ENCODE assay signal across 22 cellular contexts in the genomic region with DNA sequence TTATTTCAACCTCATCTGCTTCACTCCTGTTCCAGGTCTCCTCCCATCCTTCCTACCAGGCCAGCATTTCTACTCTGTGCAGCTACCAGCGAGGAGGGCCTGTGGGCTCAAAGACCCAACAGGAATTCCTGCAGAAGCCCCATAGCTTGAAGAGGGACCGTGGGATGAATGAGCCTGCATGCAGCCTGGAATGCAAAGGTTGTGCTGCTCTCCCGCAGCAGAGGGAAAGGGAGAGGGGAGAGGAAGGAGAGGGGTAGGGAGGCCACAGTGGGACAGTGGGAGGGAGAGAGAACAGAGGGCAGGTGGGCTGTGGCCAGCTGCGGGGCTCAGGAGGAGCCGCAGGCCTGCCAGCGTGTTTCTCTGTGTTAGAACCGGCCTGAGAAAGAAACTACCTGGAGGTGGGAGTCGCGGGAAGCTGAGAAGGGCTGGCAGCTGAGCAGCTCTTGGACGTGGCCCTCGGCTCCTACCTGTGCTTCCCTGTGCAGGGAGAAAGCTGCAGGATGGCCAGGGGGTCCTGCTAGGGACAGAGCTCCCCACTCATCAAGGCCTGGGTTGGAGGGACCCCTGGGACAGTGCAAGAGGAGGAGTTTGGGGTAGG.
A peak's percentile ranks its signal among the peaks of the same experiment; 100 is the strongest.
DNase-seq lines count a peak whose midpoint lies in the region; ATAC-seq and TF ChIP-seq lines count a peak whose summit lies in the region.
"Had no signal": no experiment of that assay in that cellular context is flagged by ENCODE, and none has a peak within 500 bp of the region (broad histone marks: within the 10 kb centered on the region; RNA-seq: fewer than 3 reads in every experiment).

No MANE protein-coding gene starts in this region.

- H4K91ac ChIP-seq in H9 (ENCODE audit: insufficient read length, low read depth, low read length), result no peak overlapping the region

- H3K36me3 ChIP-seq in GM23338 (ENCODE audit: insufficient read depth), result no peaks in the 10 kb centered on the region
- H3K36me3 ChIP-seq in neural progenitor cell, result no peaks in the 10 kb centered on the region
- H3K36me3 ChIP-seq: MG63 had no signal

- H4K5ac ChIP-seq in H9 (ENCODE audit: insufficient read length, low read depth, low read length), result no peak overlapping the region

- no peak overlapping the region for H3K23ac ChIP-seq in H9 (ENCODE audit: insufficient read length, low read depth, low read length)

- H3K27ac Mint-ChIP-seq in GM23338 (no peak overlapping the region; the same call in 1 of the 2 replicates), H9 (peak overlapping the region in 1 of 3 experiments; percentile 89; a peak in 3 of 7 replicates), neural progenitor cell (peak overlapping the region; percentile 36)
- no peak overlapping the region for H3K27ac Mint-ChIP-seq in activated CD4-positive, alpha-beta memory T cell treated with anti-CD3 and anti-CD28 coated beads for 36 hours

- DNase-seq in GM23338 (ENCODE audit: low spot score) (peak; percentile 61), H9 (peak; percentile 48), iPS-NIHi11 (ENCODE audit: low spot score) (peak; percentile 74), neural progenitor cell (ENCODE audit: low spot score) (peak; percentile 65)
- no peak for DNase-seq in stimulated activated CD4-positive, alpha-beta T cell treated with anti-CD3 and anti-CD28 coated beads, Interleukin-4, amount 100 ng/mL, for 1 hour
- DNase-seq in activated CD4-positive, alpha-beta memory T cell treated with anti-CD3 and anti-CD28 coated beads for 36 hours, result no peak
- DNase-seq in stimulated activated naive CD8-positive, alpha-beta T cell treated with anti-CD3 and anti-CD28 coated beads, Interleukin-15, Interleukin-2, amounts not matched to agents 100 U/mL and 50 U/mL, for 24 hours, result no peak
- DNase-seq: AML-193; GOT3; Kasumi-1; MG63; NCI-H1092 treated with DMSO at 0.1 percent for 48 hours; NCI-H146; NCI-H2029 treated with DMSO at 0.1 percent for 48 hours; NCI-H446 treated with DMSO at 0.1 percent for 48 hours; NCI-H69; NK-92 treated with Interleukin-12 subunit alpha and Interleukin-12 subunit beta, amount 100 ng/mL, for 24 hours; SW 1271 had no signal

- H2BK120ac ChIP-seq in H9 (ENCODE audit: low read depth, low read length, poor library complexity, severe bottlenecking), result no peak overlapping the region

- ATAC-seq in GM23338 (peak; percentile 89), GM18519 (IDR thresholded peaks at IDR 0.05; ENCODE audit: low FRiP score, unreplicated experiment) (no peak)
- ATAC-seq in stimulated activated naive CD8-positive, alpha-beta T cell treated with anti-CD3 and anti-CD28 coated beads, Interleukin-15, Interleukin-2, amounts not matched to agents 100 U/mL and 50 U/mL, for 24 hours, result no peak
- ATAC-seq: GM12878, Right ventricle myocardium inferior had no signal

- no peak overlapping the region for H3K56ac ChIP-seq in H9 (ENCODE audit: insufficient read length, low read depth, low read length)

- CTCF ChIA-PET in activated CD4-positive, alpha-beta memory T cell treated with anti-CD3 and anti-CD28 coated beads for 36 hours (lab: Charles Lee), result no interaction called here

- H4K8ac ChIP-seq in H9 (replicated peaks; ENCODE audit: insufficient read length, low read depth, low read length), result no peak overlapping the region

- H3K9ac ChIP-seq in H9 (ENCODE audit: extremely low read depth, insufficient read length, low read length), result no peak overlapping the region
- H3K9ac ChIP-seq in neural progenitor cell, result no peak overlapping the region

- H3K4me2 ChIP-seq in GM23338 (no peak overlapping the region), H9 (ENCODE audit: insufficient read depth, insufficient read length, low read length) (no peak overlapping the region), neural progenitor cell (peak overlapping the region; percentile 39)

- H3T11ph ChIP-seq in H9 (ENCODE audit: low read length), result no peak overlapping the region

- no peaks in the 10 kb centered on the region for H3K9me2 ChIP-seq in GM23338 (ENCODE audit: insufficient read depth)

- H2BK12ac ChIP-seq in H9 (ENCODE audit: insufficient read length, low read depth, low read length), result no peak overlapping the region

- H3K27ac ChIP-seq in GM23338 (ENCODE audit: low read depth) (no peak overlapping the region), H9 (ENCODE audit: insufficient read length, low read depth, low read length) (no peak overlapping the region), neural progenitor cell (no peak overlapping the region)
- H3K27ac ChIP-seq: C4-2B had no signal

- H2BK15ac ChIP-seq in H9 (ENCODE audit: low read depth, low read length), result no peak overlapping the region

- peaks cover 30% of the 10 kb centered on the region for H3K4me1 Mint-ChIP-seq in GM23338
- peaks cover 23 to 39% of the 10 kb centered on the region in 2 experiments for H3K4me1 Mint-ChIP-seq in H9
- peaks cover 31% of the 10 kb centered on the region for H3K4me1 Mint-ChIP-seq in neural progenitor cell
- H3K4me1 Mint-ChIP-seq in activated CD4-positive, alpha-beta memory T cell treated with anti-CD3 and anti-CD28 coated beads for 36 hours (ENCODE audit: low read depth), result no peaks in the 10 kb centered on the region

- no peaks in the 10 kb centered on the region for H3K79me1 ChIP-seq in H9 (ENCODE audit: insufficient read depth, low read depth, low read length, poor library complexity, severe bottlenecking)

- no peak overlapping the region for H2AK5ac ChIP-seq in H9 (ENCODE audit: insufficient read length, low read length)

- no peaks in the 10 kb centered on the region for H3K23me2 ChIP-seq in H9 (ENCODE audit: insufficient read length, low read depth, low read length, poor library complexity, severe bottlenecking)

- H3K4ac ChIP-seq in H9 (ENCODE audit: low read depth, low read length), result no peak overlapping the region

- H3F3A ChIP-seq in GM23338 (replicated peaks; ENCODE audit: low read depth) (no peaks in the 10 kb centered on the region), neural progenitor cell (ENCODE audit: low read depth) (peaks cover 14% of the 10 kb centered on the region)

- POLR2A ChIA-PET in activated CD4-positive, alpha-beta memory T cell treated with anti-CD3 and anti-CD28 coated beads for 36 hours (lab: Charles Lee), result no interaction called here

- no peak overlapping the region for H2BK5ac ChIP-seq in H9 (ENCODE audit: insufficient read length, low read length)

- H3K4me3 Mint-ChIP-seq in GM23338 (no peak overlapping the region), H9 (no peak overlapping the region), neural progenitor cell (no peak overlapping the region)
- H3K4me3 Mint-ChIP-seq in activated CD4-positive, alpha-beta memory T cell treated with anti-CD3 and anti-CD28 coated beads for 36 hours, result no peak overlapping the region

- H2AFZ ChIP-seq in GM23338, result peak overlapping the region; percentile 73; the same call in 1 of the 2 replicates
- H2AFZ ChIP-seq in H9 (ENCODE audit: low read length), result no peak overlapping the region
- H2AFZ ChIP-seq in neural progenitor cell (replicated peaks), result peak overlapping the region; percentile 89

- H3K4me1 ChIP-seq in GM23338 (ENCODE audit: insufficient read depth) (no peaks in the 10 kb centered on the region), H9 (ENCODE audit: insufficient read depth, low read length) (peaks cover 4% of the 10 kb centered on the region), neural progenitor cell (peaks cover 18% of the 10 kb centered on the region)

- no peak for TF ChIP-seq CTCF in GM23338 (conservative IDR thresholded peaks at IDR 0.05; ENCODE audit: low read depth in 2 of 2)
- no peak for TF ChIP-seq CTCF in H9 (conservative IDR thresholded peaks at IDR 0.05)
- no peak for TF ChIP-seq CTCF in neural progenitor cell (IDR thresholded peaks at IDR 0.05)

- H3K18ac ChIP-seq in H9 (ENCODE audit: insufficient read length, low read depth, low read length), result no peak overlapping the region

- WGBS in H9 (ENCODE audit: extremely low coverage, insufficient read length, low lambda C conversion rate), result no CpG with 5 or more reads among the region's 11 CpGs

- peaks cover 2% of the 10 kb centered on the region; the same call in 1 of the 3 replicates for H3K9me3 Mint-ChIP-seq in GM23338
- H3K9me3 Mint-ChIP-seq in H9, result no peaks in the 10 kb centered on the region; a peak in 1 of 5 replicates
- H3K9me3 Mint-ChIP-seq in neural progenitor cell, result no peaks in the 10 kb centered on the region
- H3K9me3 Mint-ChIP-seq in activated CD4-positive, alpha-beta memory T cell treated with anti-CD3 and anti-CD28 coated beads for 36 hours, result peaks cover 4% of the 10 kb centered on the region

- 0 out of 2 replicates have a peak overlapping the region, but pooled peaks have one; percentile 16 for H3K14ac ChIP-seq in H9 (ENCODE audit: insufficient read depth, low read length)

- H3K36me3 Mint-ChIP-seq in GM23338 (ENCODE audit: low read depth) (no peaks in the 10 kb centered on the region), H9 (ENCODE audit: insufficient read depth in 1 of 3, low read depth in 3 of 3) (no peaks in the 10 kb centered on the region), neural progenitor cell (no peaks in the 10 kb centered on the region)
- H3K36me3 Mint-ChIP-seq in activated CD4-positive, alpha-beta memory T cell treated with anti-CD3 and anti-CD28 coated beads for 36 hours, result no peaks in the 10 kb centered on the region

- H3K79me2 ChIP-seq in GM23338 (replicated peaks; ENCODE audit: insufficient read depth), result no peaks in the 10 kb centered on the region
- H3K79me2 ChIP-seq in H9 (ENCODE audit: insufficient read depth, low read length), result no peaks in the 10 kb centered on the region
- H3K79me2 ChIP-seq in neural progenitor cell (ENCODE audit: low read depth), result no peaks in the 10 kb centered on the region

- H3K4me3 ChIP-seq in GM23338 (no peak overlapping the region), neural progenitor cell (no peak overlapping the region)
- H3K4me3 ChIP-seq: GM12878, MG63 had no signal

- intact Hi-C loops in activated CD4-positive, alpha-beta memory T cell treated with anti-CD3 and anti-CD28 coated beads for 36 hours (cut with micrococcal nuclease), result no loop called here

- no peak overlapping the region for H2BK20ac ChIP-seq in H9 (ENCODE audit: low read depth, low read length, poor library complexity, severe bottlenecking)

- H3K9me3 ChIP-seq in H9 (ENCODE audit: control insufficient read depth, low read depth, low read length) (no peaks in the 10 kb centered on the region), neural progenitor cell (ENCODE audit: low read depth) (no peaks in the 10 kb centered on the region)
- H3K9me3 ChIP-seq: MG63 had no signal

- H3K27me3 Mint-ChIP-seq in GM23338 (ENCODE audit: insufficient read depth, low read depth, poor library complexity) (peaks cover 8% of the 10 kb centered on the region), H9 (ENCODE audit: low read depth) (peaks cover 19% of the 10 kb centered on the region), neural progenitor cell (ENCODE audit: insufficient read depth, low read depth) (peaks cover 11% of the 10 kb centered on the region)
- peaks cover 2% of the 10 kb centered on the region for H3K27me3 Mint-ChIP-seq in activated CD4-positive, alpha-beta memory T cell treated with anti-CD3 and anti-CD28 coated beads for 36 hours

- H4K20me1 ChIP-seq in GM23338 (replicated peaks; ENCODE audit: insufficient read depth) (no peaks in the 10 kb centered on the region), H9 (ENCODE audit: control insufficient read depth, insufficient read depth, insufficient read length) (no peaks in the 10 kb centered on the region), neural progenitor cell (ENCODE audit: low read depth) (no peaks in the 10 kb centered on the region)

- H3K27me3 ChIP-seq in GM23338 (ENCODE audit: insufficient read depth) (no peaks in the 10 kb centered on the region), H9 (ENCODE audit: insufficient read depth, low read length) (no peaks in the 10 kb centered on the region), neural progenitor cell (no peaks in the 10 kb centered on the region)
- H3K27me3 ChIP-seq: MG63 had no signal

Comparison
In these comparisons a context has a peak if more than half of its experiments do, and no peak if none do; other contexts are left out.
1. DNase-seq: peak in GM23338 (single experiment), H9 (single experiment), iPS-NIHi11 (single experiment) and neural progenitor cell (single experiment); none in stimulated activated CD4-positive, alpha-beta T cell treated with anti-CD3 and anti-CD28 coated beads, Interleukin-4, amount 100 ng/mL, for 1 hour (single experiment), activated CD4-positive, alpha-beta memory T cell treated with anti-CD3 and anti-CD28 coated beads for 36 hours (single experiment) and stimulated activated naive CD8-positive, alpha-beta T cell treated with anti-CD3 and anti-CD28 coated beads, Interleukin-15, Interleukin-2, amounts not matched to agents 100 U/mL and 50 U/mL, for 24 hours (single experiment).